Comparison of ENCODE assay signal across 30 cellular contexts in the genomic region with DNA sequence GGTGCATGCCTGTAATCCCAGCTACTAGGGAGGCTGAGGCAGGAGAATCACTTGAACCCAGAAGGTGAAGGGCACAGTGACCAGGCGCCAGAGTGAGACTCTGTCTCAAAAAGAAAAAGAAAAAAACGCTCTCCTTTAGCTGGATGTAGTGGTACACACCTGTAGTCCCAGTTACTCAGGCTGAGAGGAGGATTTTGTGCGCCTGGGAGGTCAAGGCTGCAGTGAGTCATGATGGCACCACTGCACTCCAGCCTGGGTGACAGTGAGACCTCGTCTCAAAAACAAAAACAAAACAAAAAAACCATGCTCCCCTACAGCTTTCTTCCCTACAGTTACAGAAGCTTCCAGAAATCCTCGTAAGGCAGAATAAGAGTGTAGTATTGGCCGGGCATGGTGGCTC. TPM values are rescaled to one million over a fixed set of nuclear protein-coding genes. Genes with fewer than 3 reads are reported as not detected.
"Had no signal": no experiment of that assay in that cellular context is flagged by ENCODE, and none has a peak within 500 bp of the region (broad histone marks: within the 10 kb centered on the region; RNA-seq: fewer than 3 reads in every experiment).

No MANE protein-coding gene starts in this region.

- DNase-seq: natural killer cell; occipital lobe; ovary; psoas muscle; right cardiac atrium; spleen; stimulated activated CD4-positive, alpha-beta T cell treated with anti-CD3 and anti-CD28 coated beads, Interleukin-12 subunit alpha, Interleukin-12 subunit beta, amount 100 ng/mL, for 4 hours; stimulated activated CD4-positive, alpha-beta T cell treated with anti-CD3 and anti-CD28 coated beads, Interleukin-1b, Interleukin-23, amount 100 ng/mL, for 48 hours; stimulated activated CD4-positive, alpha-beta T cell treated with anti-CD3 and anti-CD28 coated beads, Interleukin-4, amount 100 ng/mL, for 1 hour; stimulated activated CD4-positive, alpha-beta T cell treated with anti-CD3 and anti-CD28 coated beads, Interleukin-4, amount 100 ng/mL, for 4 hours; stimulated activated CD8-positive, alpha-beta memory T cell treated with anti-CD3 and anti-CD28 coated beads, Interleukin-4, amount 100 ng/mL, for 48 hours; stimulated activated naive CD4-positive, alpha-beta T cell; stimulated activated naive CD8-positive, alpha-beta T cell treated with anti-CD3 and anti-CD28 coated beads, Interleukin-15, amount 100 ng/mL, for 72 hours; stimulated activated naive CD8-positive, alpha-beta T cell treated with anti-CD3 and anti-CD28 coated beads, Interleukin-15, Interleukin-2, amounts not matched to agents 100 U/mL and 50 U/mL, for 24 hours; substantia nigra; thyroid gland; trophoblast cell; upper lobe of left lung had no signal

- H3K9ac ChIP-seq: neural progenitor cell, parathyroid adenoma had no signal

- H3K27ac Mint-ChIP-seq: natural killer cell; nephron; neural progenitor cell; progenitor cell of endocrine pancreas; stimulated activated memory B cell treated with anti-CD40 and anti-IgM and Interleukin-4, amounts not matched to agents 10 μg/mL and 1 μg/mL and 100 μg/mL, for 72 hours had no signal

- H3K27me3 ChIP-seq: neural progenitor cell, ovary, spleen, thyroid gland, tibial nerve, upper lobe of left lung, vagina had no signal

- H3K27ac ChIP-seq: neural progenitor cell, ovary, parathyroid adenoma, psoas muscle, skin epidermis, thoracic aorta, tibial nerve, upper lobe of left lung, vagina had no signal

- H3K4me2 ChIP-seq: neural progenitor cell, smooth muscle cell had no signal

- H3K36me3 Mint-ChIP-seq: natural killer cell; stimulated activated memory B cell treated with anti-CD40 and anti-IgM and Interleukin-4, amounts not matched to agents 10 μg/mL and 1 μg/mL and 100 μg/mL, for 72 hours had no signal

- H3K27me3 Mint-ChIP-seq: progenitor cell of endocrine pancreas; stimulated activated memory B cell treated with anti-CD40 and anti-IgM and Interleukin-4, amounts not matched to agents 10 μg/mL and 1 μg/mL and 100 μg/mL, for 72 hours; stimulated activated naive CD8-positive, alpha-beta T cell treated with anti-CD3 and anti-CD28 coated beads, Interleukin-15, amount 100 ng/mL, for 72 hours had no signal

- H3K4me3 Mint-ChIP-seq: natural killer cell; nephron; neural progenitor cell; stimulated activated memory B cell treated with anti-CD40 and anti-IgM and Interleukin-4, amounts not matched to agents 10 μg/mL and 1 μg/mL and 100 μg/mL, for 72 hours; stimulated activated naive CD8-positive, alpha-beta T cell treated with anti-CD3 and anti-CD28 coated beads, Interleukin-15, amount 100 ng/mL, for 72 hours had no signal

- H3K36me3 ChIP-seq: neural progenitor cell, ovary had no signal

- H3K9me3 Mint-ChIP-seq: natural killer cell; nephron; neural progenitor cell; stimulated activated memory B cell treated with anti-CD40 and anti-IgM and Interleukin-4, amounts not matched to agents 10 μg/mL and 1 μg/mL and 100 μg/mL, for 72 hours; stimulated activated naive CD8-positive, alpha-beta T cell treated with anti-CD3 and anti-CD28 coated beads, Interleukin-15, amount 100 ng/mL, for 72 hours had no signal

- H3K9me3 ChIP-seq: ovary, psoas muscle, spleen, thoracic aorta, thyroid gland, tibial nerve, upper lobe of left lung, vagina had no signal

- H3K4me3 ChIP-seq: neural progenitor cell, ovary, psoas muscle, skin epidermis, smooth muscle cell, spleen, thoracic aorta, thyroid gland, tibial nerve, upper lobe of left lung, vagina had no signal

- H3K4me1 ChIP-seq: neural progenitor cell had no signal

RNA-seq across cellular contexts. Expression of gene ST6GALNAC1, which starts 33.1 kb away (rescaled TPM):
- total RNA-seq: renal cortical epithelial cell, smooth muscle cell had no signal
- polyA plus RNA-seq: neural cell, smooth muscle cell had no signal
